14 cellular contexts compared by ENCODE assay signal in genomic region chr6:26200918-26201721, GRCh38.
DNase-seq lines count a peak whose midpoint lies in the region; ATAC-seq and TF ChIP-seq lines count a peak whose summit lies in the region.
"Had no signal": no experiment of that assay in that cellular context is flagged by ENCODE, and none has a peak within 500 bp of the region (broad histone marks: within the 10 kb centered on the region; RNA-seq: fewer than 3 reads in every experiment).

No MANE protein-coding gene starts in this region.

- in situ Hi-C loops in KBM-7 (cut with MboI; ENCODE audit: low pct_unique_long_range_greater_than_20kb, low sequenced_read_pairs), result no loop called here

- H3K4me2 ChIP-seq in OCI-LY7 (ENCODE audit: low read length), result peak overlapping the region; percentile 98

- CTCF ChIA-PET in activated naive CD4-positive, alpha-beta T cell treated with anti-CD3 and anti-CD28 coated beads for 36 hours (lab: Charles Lee), result no interaction called here
- CTCF ChIA-PET in OCI-LY7 (lab: Charles Lee; ENCODE audit: unreplicated experiment), result interaction anchor here (0.5 kb wide), 1 partner anchor 158 kb away, joined by 3 read pairs; a partner anchor contains a TSS

- H3K4me3 Mint-ChIP-seq in activated naive CD4-positive, alpha-beta T cell treated with anti-CD3 and anti-CD28 coated beads for 36 hours, result peak overlapping the region; percentile 39
- no peak overlapping the region for H3K4me3 Mint-ChIP-seq in central memory CD8-positive, alpha-beta T cell

- H3K36me3 ChIP-seq in OCI-LY7 (ENCODE audit: insufficient read depth, low read length) (peaks cover 8% of the 10 kb centered on the region), thymus (ENCODE audit: control insufficient read depth, insufficient read depth) (peaks cover 9% of the 10 kb centered on the region)
- H3K36me3 ChIP-seq: esophagus squamous epithelium, tibial nerve had no signal

- H3K9me3 ChIP-seq in OCI-LY7 (ENCODE audit: low read length) (no peaks in the 10 kb centered on the region), thymus (ENCODE audit: control insufficient read depth) (no peaks in the 10 kb centered on the region)
- H3K9me3 ChIP-seq: esophagus squamous epithelium, mucosa of descending colon, tibial nerve had no signal

- no peak overlapping the region for H2AFZ ChIP-seq in OCI-LY7 (ENCODE audit: low read length)

- no peaks in the 10 kb centered on the region for H3K9me3 Mint-ChIP-seq in activated naive CD4-positive, alpha-beta T cell treated with anti-CD3 and anti-CD28 coated beads for 36 hours
- H3K9me3 Mint-ChIP-seq in central memory CD8-positive, alpha-beta T cell, result no peaks in the 10 kb centered on the region

- H3K27ac ChIP-seq in OCI-LY7 (ENCODE audit: low read depth, low read length, poor library complexity, severe bottlenecking) (peak overlapping the region; percentile 93), thymus (ENCODE audit: low read depth) (no peak overlapping the region)

- H3K4me3 ChIP-seq in OCI-LY7 (ENCODE audit: low read depth, low read length, poor library complexity, severe bottlenecking) (no peak overlapping the region), thymus (ENCODE audit: low read length) (peak overlapping the region; percentile 3)
- H3K4me3 ChIP-seq: mucosa of descending colon had no signal

- no peaks in the 10 kb centered on the region for H4K20me1 ChIP-seq in OCI-LY7 (ENCODE audit: insufficient read depth, low read length)

- peaks cover 11% of the 10 kb centered on the region for H3K36me3 Mint-ChIP-seq in activated naive CD4-positive, alpha-beta T cell treated with anti-CD3 and anti-CD28 coated beads for 36 hours (ENCODE audit: low read depth)
- H3K36me3 Mint-ChIP-seq in central memory CD8-positive, alpha-beta T cell (ENCODE audit: insufficient read depth), result peaks cover 50% of the 10 kb centered on the region

- H3K27ac Mint-ChIP-seq in activated naive CD4-positive, alpha-beta T cell treated with anti-CD3 and anti-CD28 coated beads for 36 hours, result peak overlapping the region; percentile 71
- H3K27ac Mint-ChIP-seq in central memory CD8-positive, alpha-beta T cell (ENCODE audit: low read depth), result peak overlapping the region; percentile 35

- H3K27me3 ChIP-seq in thymus (ENCODE audit: control insufficient read depth, insufficient read depth), result no peaks in the 10 kb centered on the region

- peaks cover 6% of the 10 kb centered on the region; the same call in 1 of the 2 replicates for H3K79me2 ChIP-seq in OCI-LY7 (ENCODE audit: insufficient read depth, low read depth, low read length)

- TF ChIP-seq CTCF in OCI-LY7 (conservative IDR thresholded peaks at IDR 0.05; ENCODE audit: low read length), result no peak

- WGBS in thymus, result 95% methylated on average over 16 of the region's 16 CpGs

- intact Hi-C loops in activated naive CD4-positive, alpha-beta T cell treated with anti-CD3 and anti-CD28 coated beads for 36 hours (cut with micrococcal nuclease), result no loop called here
- intact Hi-C loops in OCI-LY7 (cut with micrococcal nuclease; ENCODE audit: unreplicated experiment), result loop anchor here (2.0 kb wide), 1 partner anchor 1670 kb away; no protein-coding TSS in a partner anchor

- H3K27me3 Mint-ChIP-seq in activated naive CD4-positive, alpha-beta T cell treated with anti-CD3 and anti-CD28 coated beads for 36 hours (ENCODE audit: low read depth), result peaks cover 5% of the 10 kb centered on the region
- no peaks in the 10 kb centered on the region for H3K27me3 Mint-ChIP-seq in central memory CD8-positive, alpha-beta T cell

- peaks cover 27% of the 10 kb centered on the region for H3K4me1 Mint-ChIP-seq in activated naive CD4-positive, alpha-beta T cell treated with anti-CD3 and anti-CD28 coated beads for 36 hours (ENCODE audit: low read depth)
- H3K4me1 Mint-ChIP-seq in central memory CD8-positive, alpha-beta T cell, result peaks cover 21% of the 10 kb centered on the region

- no peak for ATAC-seq in central memory CD8-positive, alpha-beta T cell (replicated peaks; ENCODE audit: extremely low read depth, poor library complexity, severe bottlenecking)
- ATAC-seq: mucosa of descending colon had no signal

- DNase-seq in activated naive CD4-positive, alpha-beta T cell treated with anti-CD3 and anti-CD28 coated beads for 36 hours, result no peak
- DNase-seq in activated naive CD4-positive, alpha-beta T cell treated with Interleukin-2 at 50 U/mL for 16 hours, result no peak
- peak; percentile 30 for DNase-seq in OCI-LY7 (ENCODE audit: low spot score)
- DNase-seq in central memory CD8-positive, alpha-beta T cell (ENCODE audit: low spot score in 2 of 2), result no peak
- no peak for DNase-seq in KBM-7
- no peak for DNase-seq in NCI-H2227 treated with DMSO at 0.1 percent for 48 hours (lab: John Stamatoyannopoulos, UW)
- DNase-seq in RPMI8226, result no peak
- DNase-seq: central memory CD4-positive, alpha-beta T cell; esophagus squamous epithelium; GDM1; mucosa of descending colon; NCI-H1417 treated with DMSO at 0.1 percent for 48 hours had no signal

- H3K4me1 ChIP-seq in OCI-LY7 (ENCODE audit: insufficient read depth, low read length, poor library complexity, severe bottlenecking) (peaks cover 45% of the 10 kb centered on the region), thymus (ENCODE audit: control insufficient read depth, insufficient read depth, low read length) (no peaks in the 10 kb centered on the region)

- POLR2A ChIA-PET in OCI-LY7 (lab: Charles Lee), result interaction anchor here (0.7 to 22.5 kb wide), 7 partner anchors 15 to 156 kb away, joined by 3 to 505 read pairs (median 4); a partner anchor contains a TSS

- BruUV-seq in OCI-LY7 (replicated peaks; lab: Mats Ljungman, UMichigan), result no TSS peak

- H3K9me2 ChIP-seq in OCI-LY7 (ENCODE audit: insufficient read depth, low read length), result no peaks in the 10 kb centered on the region
